Comparison of ENCODE assay signal across 8 cellular contexts in genomic region chr2:197777823-197778407, GRCh38. TPM values are rescaled to one million over a fixed set of nuclear protein-coding genes. Genes with fewer than 3 reads are reported as not detected.
DNase-seq lines count a peak whose midpoint lies in the region; ATAC-seq, FAIRE-seq and TF ChIP-seq lines count a peak whose summit lies in the region.

No MANE protein-coding gene starts in this region.

- TF ChIP-seq CTCF in uterus (IDR thresholded peaks at IDR 0.05) = peak; percentile 43 to 65 (median 63)

- no peak for TF ChIP-seq POLR2A in uterus (IDR thresholded peaks at IDR 0.05)

- no peaks in the 10 kb centered on the region for H3K79me2 ChIP-seq in Karpas-422 (ENCODE audit: low read length)

- no peaks in the 10 kb centered on the region for H3K36me3 Mint-ChIP-seq in activated T-helper 1 cell treated with anti-CD3 and anti-CD28 coated beads, Interleukin-12 subunit alpha, Interleukin-12 subunit beta, Interleukin-2, Interleukin-4 antibody, amounts not matched to agents 30 ng/mL and 10 ng/mL and 1 ng/mL, durations not matched to agents 14 hours and 24 hours and 36 hours (ENCODE audit: low read depth)

- H3K36me3 ChIP-seq in Karpas-422 (ENCODE audit: insufficient read depth, low read length) = no peaks in the 10 kb centered on the region
- no peaks in the 10 kb centered on the region for H3K36me3 ChIP-seq in uterus

- H2AFZ ChIP-seq in Karpas-422 (ENCODE audit: low read length) = no peak overlapping the region

- no peaks in the 10 kb centered on the region for H3K4me1 Mint-ChIP-seq in activated T-helper 1 cell treated with anti-CD3 and anti-CD28 coated beads, Interleukin-12 subunit alpha, Interleukin-12 subunit beta, Interleukin-2, Interleukin-4 antibody, amounts not matched to agents 30 ng/mL and 10 ng/mL and 1 ng/mL, durations not matched to agents 14 hours and 24 hours and 36 hours (ENCODE audit: low read depth)

- H3K9ac ChIP-seq in Karpas-422 (ENCODE audit: low read length) = no peak overlapping the region

- intact Hi-C loops in activated T-helper 1 cell treated with anti-CD3 and anti-CD28 coated beads, Interleukin-12 subunit alpha, Interleukin-12 subunit beta, Interleukin-2, Interleukin-4 antibody, amounts not matched to agents 30 ng/mL and 10 ng/mL and 1 ng/mL, durations not matched to agents 14 hours and 24 hours and 36 hours (cut with micrococcal nuclease) = loop anchor here (1.0 to 5.0 kb wide), 6 partner anchors 71 to 519 kb away; partner anchors contain the start of genes HSPE1, MOB4 and SF3B1
- intact Hi-C loops in uterus (cut with DNase I; ENCODE audit: low total_unique reads) = no loop called here

- H3K4me3 ChIP-seq in Karpas-422 (ENCODE audit: low read length) = no peak overlapping the region
- H3K4me3 ChIP-seq in uterus = no peak overlapping the region

- no peaks in the 10 kb centered on the region for H3K9me2 ChIP-seq in Karpas-422 (replicated peaks; ENCODE audit: insufficient read depth, low read length)

- H3K27ac ChIP-seq in Karpas-422 (ENCODE audit: low read length) (no peak overlapping the region), uterus (no peak overlapping the region)

- H3K4me2 ChIP-seq in Karpas-422 (ENCODE audit: low read depth, low read length, poor library complexity, severe bottlenecking) = no peak overlapping the region

- ATAC-seq in GM21786 (IDR thresholded peaks at IDR 0.05; ENCODE audit: unreplicated experiment) = no peak

- H4K20me1 ChIP-seq in Karpas-422 (ENCODE audit: insufficient read depth, low read depth, low read length) = no peaks in the 10 kb centered on the region

- DNase-seq in activated T-cell treated with anti-CD3 and anti-CD28 coated beads for 4 hours (peak; percentile 23), Karpas-422 (peak; percentile 72), uterus (no peak), NCI-H526 treated with DMSO at 0.1 percent for 48 hours (lab: John Stamatoyannopoulos, UW) (no peak)
- DNase-seq in activated T-cell treated with anti-CD3 and anti-CD28 coated beads, Interleukin-2, amount 50 U/mL, for 1 hour = no peak
- DNase-seq in activated T-helper 1 cell treated with anti-CD3 and anti-CD28 coated beads, Interleukin-12 subunit alpha, Interleukin-12 subunit beta, Interleukin-2, Interleukin-4 antibody, amounts not matched to agents 30 ng/mL and 10 ng/mL and 1 ng/mL, durations not matched to agents 14 hours and 24 hours and 36 hours (ENCODE audit: low spot score) = peak; percentile 6

- no peaks in the 10 kb centered on the region for H3K9me3 Mint-ChIP-seq in activated T-helper 1 cell treated with anti-CD3 and anti-CD28 coated beads, Interleukin-12 subunit alpha, Interleukin-12 subunit beta, Interleukin-2, Interleukin-4 antibody, amounts not matched to agents 30 ng/mL and 10 ng/mL and 1 ng/mL, durations not matched to agents 14 hours and 24 hours and 36 hours

- H3K4me3 Mint-ChIP-seq in activated T-helper 1 cell treated with anti-CD3 and anti-CD28 coated beads, Interleukin-12 subunit alpha, Interleukin-12 subunit beta, Interleukin-2, Interleukin-4 antibody, amounts not matched to agents 30 ng/mL and 10 ng/mL and 1 ng/mL, durations not matched to agents 14 hours and 24 hours and 36 hours = no peak overlapping the region

- H3K4me1 ChIP-seq in Karpas-422 (ENCODE audit: low read length) = no peaks in the 10 kb centered on the region
- H3K4me1 ChIP-seq in uterus = no peaks in the 10 kb centered on the region

- FAIRE-seq in islet of Langerhans (lab: Jason Lieb, UNC) = peak; percentile 100

- H3K9me3 ChIP-seq in Karpas-422 (ENCODE audit: low read length) (no peaks in the 10 kb centered on the region), uterus (no peaks in the 10 kb centered on the region)

- H3K27me3 Mint-ChIP-seq in activated T-helper 1 cell treated with anti-CD3 and anti-CD28 coated beads, Interleukin-12 subunit alpha, Interleukin-12 subunit beta, Interleukin-2, Interleukin-4 antibody, amounts not matched to agents 30 ng/mL and 10 ng/mL and 1 ng/mL, durations not matched to agents 14 hours and 24 hours and 36 hours (ENCODE audit: insufficient read depth) = peaks cover 10% of the 10 kb centered on the region

- no peak overlapping the region for H3K27ac Mint-ChIP-seq in activated T-helper 1 cell treated with anti-CD3 and anti-CD28 coated beads, Interleukin-12 subunit alpha, Interleukin-12 subunit beta, Interleukin-2, Interleukin-4 antibody, amounts not matched to agents 30 ng/mL and 10 ng/mL and 1 ng/mL, durations not matched to agents 14 hours and 24 hours and 36 hours

- no peaks in the 10 kb centered on the region for H3K27me3 ChIP-seq in Karpas-422 (ENCODE audit: low read length)
- H3K27me3 ChIP-seq in uterus = no peaks in the 10 kb centered on the region

RNA-seq across cellular contexts. Expression of gene BOLL, which starts 7.2 kb away (rescaled TPM):
- not detected in 2 replicates for total RNA-seq in Karpas-422 (2014; rRNA removed; shearing (Covaris generic); ENCODE audit: low replicate concordance)
- 0.51 TPM in 1 of 2 replicates, not detected in the other for total RNA-seq in activated T-helper 1 cell treated with anti-CD3 and anti-CD28 coated beads, Interleukin-12 subunit alpha, Interleukin-12 subunit beta, Interleukin-2, Interleukin-4 antibody, amounts not matched to agents 30 ng/mL and 10 ng/mL and 1 ng/mL, durations not matched to agents 14 hours and 24 hours and 36 hours
- total RNA-seq in uterus = not detected

RNA-seq across cellular contexts. Expression of gene PLCL1, which starts 26.5 kb away (rescaled TPM):
- total RNA-seq in Karpas-422 (2014; rRNA removed; shearing (Covaris generic); ENCODE audit: low replicate concordance) = not detected in 2 replicates
- total RNA-seq in activated T-helper 1 cell treated with anti-CD3 and anti-CD28 coated beads, Interleukin-12 subunit alpha, Interleukin-12 subunit beta, Interleukin-2, Interleukin-4 antibody, amounts not matched to agents 30 ng/mL and 10 ng/mL and 1 ng/mL, durations not matched to agents 14 hours and 24 hours and 36 hours = 0.62 and 0.78 TPM in 2 replicates
- total RNA-seq in uterus = 10 to 100 TPM in 3 of 4 donors, 1 to 10 TPM in 1; 7.3 to 32.5 (median 15.0) TPM

Comparison
In these comparisons a context has a peak if more than half of its experiments do, and no peak if none do; other contexts are left out.
1. DNase-seq: peak in activated T-cell treated with anti-CD3 and anti-CD28 coated beads for 4 hours (single experiment), Karpas-422 (single experiment) and activated T-helper 1 cell treated with anti-CD3 and anti-CD28 coated beads, Interleukin-12 subunit alpha, Interleukin-12 subunit beta, Interleukin-2, Interleukin-4 antibody, amounts not matched to agents 30 ng/mL and 10 ng/mL and 1 ng/mL, durations not matched to agents 14 hours and 24 hours and 36 hours (single experiment); none in activated T-cell treated with anti-CD3 and anti-CD28 coated beads, Interleukin-2, amount 50 U/mL, for 1 hour (single experiment), uterus (0 of 2) and NCI-H526 treated with DMSO at 0.1 percent for 48 hours (single experiment).